16 cellular contexts compared by ENCODE assay signal in genomic region chr13:90032841-90033493, GRCh38.
"Had no signal": no experiment of that assay in that cellular context is flagged by ENCODE, and none has a peak within 500 bp of the region (broad histone marks: within the 10 kb centered on the region; RNA-seq: fewer than 3 reads in every experiment).

No MANE protein-coding gene starts in this region.

- H3K4me3 ChIP-seq: cardiac muscle cell, pancreas, tibial nerve, vagina had no signal

- ATAC-seq: left ventricle myocardium superior, pancreas, T-helper 17 cell had no signal

- H3K4me3 Mint-ChIP-seq: activated CD4-positive, alpha-beta memory T cell treated with anti-CD3 and anti-CD28 coated beads, Interleukin-2, amount 10 ng/mL, durations not matched to agents 7 days and 5 days; activated T-cell treated with anti-CD3 and anti-CD28 coated beads, Interleukin-2, amount 50 U/mL, for 24 hours; neural crest cell; T-helper 17 cell had no signal

- H3K27ac ChIP-seq: cardiac muscle cell, pancreas, tibial nerve, vagina had no signal

- H3K4me1 Mint-ChIP-seq: activated CD4-positive, alpha-beta memory T cell treated with anti-CD3 and anti-CD28 coated beads, Interleukin-2, amount 10 ng/mL, durations not matched to agents 7 days and 5 days; neural crest cell; T-helper 17 cell had no signal

- H3K27ac Mint-ChIP-seq: activated CD4-positive, alpha-beta memory T cell treated with anti-CD3 and anti-CD28 coated beads, Interleukin-2, amount 10 ng/mL, durations not matched to agents 7 days and 5 days; activated T-cell treated with anti-CD3 and anti-CD28 coated beads, Interleukin-2, amount 50 U/mL, for 24 hours; T-helper 17 cell had no signal

- H3K36me3 ChIP-seq: cardiac muscle cell, pancreas, tibial nerve, vagina had no signal

- DNase-seq: activated CD4-positive, alpha-beta memory T cell treated with anti-CD3 and anti-CD28 coated beads, Interleukin-2, amount 10 ng/mL, durations not matched to agents 7 days and 5 days; activated CD4-positive, alpha-beta T cell treated with anti-CD3 and anti-CD28 coated beads for 4 hours; activated effector memory CD4-positive, alpha-beta T cell treated with Interleukin-2 at 50 U/mL for 16 hours; activated naive CD4-positive, alpha-beta T cell treated with anti-CD3 and anti-CD28 coated beads, Interleukin-2, amount 50 U/mL, for 16 hours; activated T-cell treated with anti-CD3 and anti-CD28 coated beads, Interleukin-2, amount 50 U/mL, for 24 hours; kidney; left ventricle myocardium superior; mesendoderm; pancreas; stimulated activated naive CD4-positive, alpha-beta T cell; substantia nigra; T-helper 17 cell had no signal

- H3K27me3 Mint-ChIP-seq: activated CD4-positive, alpha-beta memory T cell treated with anti-CD3 and anti-CD28 coated beads, Interleukin-2, amount 10 ng/mL, durations not matched to agents 7 days and 5 days; activated T-cell treated with anti-CD3 and anti-CD28 coated beads, Interleukin-2, amount 50 U/mL, for 24 hours; T-helper 17 cell had no signal

- H3K9me3 ChIP-seq: pancreas, vagina had no signal

- H3K4me1 ChIP-seq: pancreas, tibial nerve, vagina had no signal

- H3K27me3 ChIP-seq: cardiac muscle cell, pancreas, tibial nerve, vagina had no signal
